In the genomic region with DNA sequence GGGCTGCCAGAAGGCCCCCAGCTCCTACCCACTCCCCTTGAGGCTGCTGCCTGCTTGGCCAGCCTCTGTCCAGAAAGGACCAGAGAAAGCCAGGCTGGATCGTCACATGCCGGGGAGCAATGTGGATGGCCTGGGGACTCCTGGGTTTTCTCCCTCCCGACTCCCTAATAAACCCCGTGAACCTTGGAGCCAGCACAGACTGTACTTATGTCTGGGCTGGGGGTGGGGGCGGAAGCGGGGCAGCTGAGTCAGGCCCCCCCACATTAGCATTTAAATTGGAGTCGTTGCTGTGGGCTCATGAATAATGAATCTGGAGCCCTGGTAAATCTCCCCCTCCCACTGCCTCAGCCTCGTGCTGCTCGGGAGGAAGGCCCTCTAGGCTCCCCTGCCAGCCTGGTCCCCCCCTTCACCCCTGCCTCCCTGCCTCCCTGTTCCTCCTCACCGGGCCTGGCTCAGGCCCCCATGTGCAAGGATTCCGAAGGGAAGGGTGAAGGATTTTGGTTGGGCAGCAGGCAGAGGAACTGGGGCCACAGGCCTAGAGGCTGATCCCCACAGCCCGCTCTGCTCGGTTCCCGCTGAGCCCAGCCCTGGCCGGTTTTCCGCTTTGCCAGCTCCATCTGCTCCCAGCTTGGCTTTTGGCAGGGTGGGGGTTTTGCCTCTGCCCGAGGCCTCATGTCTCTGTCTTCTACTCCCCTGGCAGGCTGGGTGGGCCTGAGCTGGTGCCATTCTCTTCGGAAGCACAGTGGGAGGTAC, we compare ENCODE assay signal across 1 cellular context.
TF ChIP-seq lines count a peak whose summit lies in the region.

No MANE protein-coding gene starts in this region.

TF ChIP-seq in IMR-90, 13 proteins besides CTCF, POLR2A, EP300 and RAD21:
- TF ChIP-seq SMC3 (IDR thresholded peaks at IDR 0.05; ENCODE audit: low read depth, low read length) = no peak
- no peak for TF ChIP-seq CHD1 (IDR thresholded peaks at IDR 0.05; ENCODE audit: low read depth, low read length)
- TF ChIP-seq ELK1 (IDR thresholded peaks at IDR 0.05; ENCODE audit: borderline replicate concordance, low read depth, low read length) = no peak
- TF ChIP-seq CEBPB (IDR thresholded peaks at IDR 0.05; ENCODE audit: low read depth, low read length) = no peak
- no peak for TF ChIP-seq MAZ (IDR thresholded peaks at IDR 0.05; ENCODE audit: borderline replicate concordance, low read depth, low read length)
- no peak for TF ChIP-seq MAFK (IDR thresholded peaks at IDR 0.05; ENCODE audit: low read depth, low read length)
- TF ChIP-seq FOS (IDR thresholded peaks at IDR 0.05; ENCODE audit: low read depth, low read length) = no peak
- TF ChIP-seq RFX5 (IDR thresholded peaks at IDR 0.05; ENCODE audit: low read depth, low read length) = no peak
- no peak for TF ChIP-seq MXI1 (IDR thresholded peaks at IDR 0.05; ENCODE audit: borderline replicate concordance, low read depth, low read length)
- no peak for TF ChIP-seq NFE2L2 (IDR thresholded peaks at IDR 0.05; ENCODE audit: low read depth, low read length)
- no peak for TF ChIP-seq RCOR1 (IDR thresholded peaks at IDR 0.05; ENCODE audit: insufficient replicate concordance, low read length)
- TF ChIP-seq USF2 (IDR thresholded peaks at IDR 0.05; ENCODE audit: low read depth, low read length) = no peak
- TF ChIP-seq BHLHE40 (IDR thresholded peaks at IDR 0.05; ENCODE audit: low read depth, low read length) = no peak
